Comparison of ENCODE assay signal across 8 cellular contexts in genomic region chr17:15981208-15981607, GRCh38. TPM values are rescaled to one million over a fixed set of nuclear protein-coding genes. Genes with fewer than 3 reads are reported as not detected.
DNase-seq lines count a peak whose midpoint lies in the region; ATAC-seq and TF ChIP-seq lines count a peak whose summit lies in the region.

No MANE protein-coding gene starts in this region.

- intact Hi-C loops in activated CD8-positive, alpha-beta T cell treated with anti-CD3 and anti-CD28 coated beads for 36 hours (cut with micrococcal nuclease) = no loop called here
- intact Hi-C loops in Right ventricle myocardium superior (cut with DNase I) = no loop called here

- peak overlapping the region; percentile 25 for H3K27ac Mint-ChIP-seq in activated CD8-positive, alpha-beta T cell treated with anti-CD3 and anti-CD28 coated beads for 36 hours

- peaks cover 44% of the 10 kb centered on the region for H3K36me3 Mint-ChIP-seq in activated CD8-positive, alpha-beta T cell treated with anti-CD3 and anti-CD28 coated beads for 36 hours (ENCODE audit: low read depth)

- POLR2A ChIA-PET in activated CD8-positive, alpha-beta T cell treated with anti-CD3 and anti-CD28 coated beads for 36 hours (lab: Charles Lee) = interaction anchor here (0.8 kb wide), 1 partner anchor 23 kb away, joined by 3 read pairs; no protein-coding TSS in a partner anchor

- CTCF ChIA-PET in activated CD8-positive, alpha-beta T cell treated with anti-CD3 and anti-CD28 coated beads for 36 hours (lab: Charles Lee) = interaction anchor here (0.9 to 1.6 kb wide), 3 partner anchors 11 to 152 kb away, joined by 3 to 5 read pairs (median 3); partner anchors contain the start of gene ZSWIM7

- H3K4me1 Mint-ChIP-seq in activated CD8-positive, alpha-beta T cell treated with anti-CD3 and anti-CD28 coated beads for 36 hours (ENCODE audit: low read depth) = peaks cover 26% of the 10 kb centered on the region

- H3K27me3 Mint-ChIP-seq in activated CD8-positive, alpha-beta T cell treated with anti-CD3 and anti-CD28 coated beads for 36 hours = no peaks in the 10 kb centered on the region

- H3K9me3 Mint-ChIP-seq in activated CD8-positive, alpha-beta T cell treated with anti-CD3 and anti-CD28 coated beads for 36 hours = no peaks in the 10 kb centered on the region

- TF ChIP-seq CTCF in activated CD8-positive, alpha-beta T cell treated with anti-CD3 and anti-CD28 coated beads for 36 hours (IDR thresholded peaks at IDR 0.05) = no peak
- no peak for TF ChIP-seq CTCF in omental fat pad (IDR thresholded peaks at IDR 0.05)

- H3K4me3 Mint-ChIP-seq in activated CD8-positive, alpha-beta T cell treated with anti-CD3 and anti-CD28 coated beads for 36 hours = no peak overlapping the region

- ATAC-seq in HG03066 (IDR thresholded peaks at IDR 0.05; ENCODE audit: low read depth, unreplicated experiment) (peak; percentile 98), Right ventricle myocardium superior (ENCODE audit: poor library complexity) (no peak), omental fat pad (ENCODE audit: low FRiP score) (no peak)
- peak; percentile 100 for ATAC-seq in activated CD8-positive, alpha-beta T cell treated with anti-CD3 and anti-CD28 coated beads for 36 hours

- peak; percentile 38 for DNase-seq in stimulated activated CD4-positive, alpha-beta T cell treated with anti-CD3 and anti-CD28 coated beads, Interleukin-1b, Interleukin-23, amount 100 ng/mL, for 48 hours
- DNase-seq in stimulated activated CD4-positive, alpha-beta T cell treated with anti-CD3 and anti-CD28 coated beads, Interleukin-4, amount 100 ng/mL, for 1 hour = no peak
- peak; percentile 72 for DNase-seq in activated CD8-positive, alpha-beta T cell treated with anti-CD3 and anti-CD28 coated beads for 36 hours
- no peak for DNase-seq in mesenteric fat pad (ENCODE audit: low spot score)
- DNase-seq in NCI-H2081 (lab: John Stamatoyannopoulos, UW) = no peak
- no peak for DNase-seq in Right ventricle myocardium superior
- DNase-seq in omental fat pad (ENCODE audit: low spot score) = no peak

RNA-seq across cellular contexts. Expression of gene ZSWIM7, which starts 18.3 kb away (rescaled TPM):
- total RNA-seq in activated CD8-positive, alpha-beta T cell treated with anti-CD3 and anti-CD28 coated beads for 36 hours = 10 to 100 TPM; 14.5 to 18.2 TPM
- total RNA-seq in mesenteric fat pad (34.0 TPM), Right ventricle myocardium superior (21.0 TPM), omental fat pad (10 to 100 TPM in 3 of 4 donors, 1 to 10 TPM in 1; 8.6 to 34.0 (median 20.4) TPM)

RNA-seq across cellular contexts. Expression of gene TTC19, which starts 18.4 kb away (rescaled TPM):
- total RNA-seq in activated CD8-positive, alpha-beta T cell treated with anti-CD3 and anti-CD28 coated beads for 36 hours = 10 to 100 TPM; 24.7 to 26.0 TPM
- total RNA-seq in mesenteric fat pad (27.0 TPM), Right ventricle myocardium superior (19.0 TPM), omental fat pad (10 to 100 TPM; 42.4 to 72.7 (median 56.8) TPM)

RNA-seq across cellular contexts. Expression of gene ADORA2B, which starts 36.3 kb away (rescaled TPM):
- 1 to 10 TPM; 4.2 to 5.4 TPM for total RNA-seq in activated CD8-positive, alpha-beta T cell treated with anti-CD3 and anti-CD28 coated beads for 36 hours
- total RNA-seq in mesenteric fat pad (0.55 TPM), Right ventricle myocardium superior (0.46 TPM), omental fat pad (1 to 10 TPM in 2 of 4 donors, under 1 TPM in 1, not detected in 1; 0.82 to 5.6 (median 2.1) TPM)

Comparison
In these comparisons a context has a peak if more than half of its experiments do, and no peak if none do; other contexts are left out.
1. DNase-seq: peak in stimulated activated CD4-positive, alpha-beta T cell treated with anti-CD3 and anti-CD28 coated beads, Interleukin-1b, Interleukin-23, amount 100 ng/mL, for 48 hours (single experiment) and activated CD8-positive, alpha-beta T cell treated with anti-CD3 and anti-CD28 coated beads for 36 hours (single experiment); none in stimulated activated CD4-positive, alpha-beta T cell treated with anti-CD3 and anti-CD28 coated beads, Interleukin-4, amount 100 ng/mL, for 1 hour (single experiment), mesenteric fat pad (single experiment), NCI-H2081 (0 of 2), Right ventricle myocardium superior (single experiment) and omental fat pad (single experiment).
2. ATAC-seq: peak in HG03066 (single experiment) and activated CD8-positive, alpha-beta T cell treated with anti-CD3 and anti-CD28 coated beads for 36 hours (single experiment); none in Right ventricle myocardium superior (single experiment) and omental fat pad (single experiment).